ENCODE assay signal across 8 cellular contexts in genomic region chr14:73744175-73744867, GRCh38. TPM values are rescaled to one million over a fixed set of nuclear protein-coding genes. Genes with fewer than 3 reads are reported as not detected.
DNase-seq lines count a peak whose midpoint lies in the region; ATAC-seq and TF ChIP-seq lines count a peak whose summit lies in the region.

No MANE protein-coding gene starts in this region.

- TF ChIP-seq POLR2A in suprapubic skin (IDR thresholded peaks at IDR 0.05) = no peak

- WGBS in suprapubic skin = 28% methylated on average over 4 of the region's 7 CpGs

- no peak overlapping the region for H3K4me3 ChIP-seq in lower lobe of right lung
- peak overlapping the region; percentile 1 for H3K4me3 ChIP-seq in suprapubic skin

- H3K27ac Mint-ChIP-seq in T-helper 2 cell treated with Interferon-gamma antibody and Interleukin-4, amounts not matched to agents 5 μg/mL and 100 μg/mL, for 36 hours = peak overlapping the region; percentile 90
- peak overlapping the region; percentile 95 for H3K27ac Mint-ChIP-seq in activated naive CD8-positive, alpha-beta T cell treated with anti-CD3 and anti-CD28 coated beads for 36 hours

- peaks cover 8% of the 10 kb centered on the region for H3K36me3 ChIP-seq in lower lobe of right lung
- H3K36me3 ChIP-seq in suprapubic skin = peaks cover 6% of the 10 kb centered on the region

- H3K27me3 ChIP-seq in lower lobe of right lung (ENCODE audit: low read depth) (no peaks in the 10 kb centered on the region), suprapubic skin (no peaks in the 10 kb centered on the region)

- H3K9me3 ChIP-seq in lower lobe of right lung = no peaks in the 10 kb centered on the region
- no peaks in the 10 kb centered on the region for H3K9me3 ChIP-seq in suprapubic skin

- no peaks in the 10 kb centered on the region for H3K27me3 Mint-ChIP-seq in T-helper 2 cell treated with Interferon-gamma antibody and Interleukin-4, amounts not matched to agents 5 μg/mL and 100 μg/mL, for 36 hours (ENCODE audit: low read depth)
- no peaks in the 10 kb centered on the region for H3K27me3 Mint-ChIP-seq in activated naive CD8-positive, alpha-beta T cell treated with anti-CD3 and anti-CD28 coated beads for 36 hours

- peaks cover 84% of the 10 kb centered on the region for H3K4me1 Mint-ChIP-seq in T-helper 2 cell treated with Interferon-gamma antibody and Interleukin-4, amounts not matched to agents 5 μg/mL and 100 μg/mL, for 36 hours (ENCODE audit: low read depth)
- H3K4me1 Mint-ChIP-seq in activated naive CD8-positive, alpha-beta T cell treated with anti-CD3 and anti-CD28 coated beads for 36 hours = peaks cover 90% of the 10 kb centered on the region

- peaks cover 22% of the 10 kb centered on the region for H3K36me3 Mint-ChIP-seq in T-helper 2 cell treated with Interferon-gamma antibody and Interleukin-4, amounts not matched to agents 5 μg/mL and 100 μg/mL, for 36 hours (ENCODE audit: low read depth)
- H3K36me3 Mint-ChIP-seq in activated naive CD8-positive, alpha-beta T cell treated with anti-CD3 and anti-CD28 coated beads for 36 hours = peaks cover 22% of the 10 kb centered on the region

- no peaks in the 10 kb centered on the region for H3K9me3 Mint-ChIP-seq in T-helper 2 cell treated with Interferon-gamma antibody and Interleukin-4, amounts not matched to agents 5 μg/mL and 100 μg/mL, for 36 hours
- no peaks in the 10 kb centered on the region for H3K9me3 Mint-ChIP-seq in activated naive CD8-positive, alpha-beta T cell treated with anti-CD3 and anti-CD28 coated beads for 36 hours

- no peak for DNase-seq in T-helper 2 cell treated with Interferon-gamma antibody and Interleukin-4, amounts not matched to agents 5 μg/mL and 100 μg/mL, for 36 hours (ENCODE audit: low spot score)
- DNase-seq in T-helper 2 cell (no peak), lower lobe of right lung (no peak), suprapubic skin (ENCODE audit: low spot score in 2 of 2) (no peak), CD1c-positive myeloid dendritic cell (ENCODE audit: extremely low spot score) (no peak), SW 1271 (lab: John Stamatoyannopoulos, UW) (no peak), HuH-7 (ENCODE audit: low spot score) (no peak)
- no peak for DNase-seq in activated naive CD8-positive, alpha-beta T cell treated with anti-CD3 and anti-CD28 coated beads for 36 hours

- intact Hi-C loops in lower lobe of right lung (cut with DNase I) = no loop called here

- H3K4me1 ChIP-seq in lower lobe of right lung (peaks cover 98% of the 10 kb centered on the region), suprapubic skin (peaks cover 100% of the 10 kb centered on the region)

- H3K27ac ChIP-seq in lower lobe of right lung (peak overlapping the region; percentile 84), suprapubic skin (peak overlapping the region; percentile 85)

- no peak for TF ChIP-seq EP300 in suprapubic skin (IDR thresholded peaks at IDR 0.05)

- H3K4me3 Mint-ChIP-seq in T-helper 2 cell treated with Interferon-gamma antibody and Interleukin-4, amounts not matched to agents 5 μg/mL and 100 μg/mL, for 36 hours = peak overlapping the region; percentile 93
- peak overlapping the region; percentile 79 for H3K4me3 Mint-ChIP-seq in activated naive CD8-positive, alpha-beta T cell treated with anti-CD3 and anti-CD28 coated beads for 36 hours

- ATAC-seq in lower lobe of right lung = no peak

- TF ChIP-seq CTCF in lower lobe of right lung (IDR thresholded peaks at IDR 0.05) = no peak
- no peak for TF ChIP-seq CTCF in suprapubic skin (IDR thresholded peaks at IDR 0.05)

RNA-seq across cellular contexts. Expression of gene PNMA1, which starts 30.1 kb away (rescaled TPM):
- total RNA-seq in activated naive CD8-positive, alpha-beta T cell treated with anti-CD3 and anti-CD28 coated beads for 36 hours = 10 to 100 TPM; 26.6 to 28.3 TPM
- total RNA-seq in lower lobe of right lung (24.4 TPM), suprapubic skin (1 to 10 TPM; 5.2 to 9.8 (median 6.4) TPM)
